Comparison of ENCODE assay signal across 3 cellular contexts in genomic region chr5:76801803-76802195, GRCh38.
TF ChIP-seq lines count a peak whose summit lies in the region.

No MANE protein-coding gene starts in this region.

TF ChIP-seq in SK-N-SH, 30 proteins besides CTCF, POLR2A, EP300 and RAD21:
- TF ChIP-seq TEAD4 (IDR thresholded peaks at IDR 0.05; ENCODE audit: borderline replicate concordance, insufficient read depth) (no peak), ZBTB33 (IDR thresholded peaks at IDR 0.05; ENCODE audit: borderline replicate concordance, low read depth) (no peak), ELF1 (IDR thresholded peaks at IDR 0.05) (no peak), MAX (IDR thresholded peaks at IDR 0.05; ENCODE audit: low read depth) (0 out of 2 replicates have a peak, but pooled peaks have one; percentile 5), USF2 (IDR thresholded peaks at IDR 0.05; ENCODE audit: borderline replicate concordance, low read depth, low read length) (no peak), SIN3A (IDR thresholded peaks at IDR 0.05; ENCODE audit: borderline replicate concordance, low read depth, low read length) (no peak), TCF12 (IDR thresholded peaks at IDR 0.05) (no peak; the same call in 1 of the 2 replicates)

TF ChIP-seq in SK-N-SH treated with all-trans-retinoic acid at 6 μM for 48 hours, 23 proteins besides CTCF, POLR2A, EP300 and RAD21:
- TF ChIP-seq BACH2 (CRISPR knock-in tag; IDR thresholded peaks at IDR 0.05; ENCODE audit: borderline replicate concordance) (no peak), TOX (CRISPR knock-in tag; IDR thresholded peaks at IDR 0.05; ENCODE audit: borderline replicate concordance) (no peak), RARB (CRISPR knock-in tag; IDR thresholded peaks at IDR 0.05) (no peak), CSDC2 (CRISPR knock-in tag; IDR thresholded peaks at IDR 0.05) (no peak), ZNF8 (CRISPR knock-in tag; IDR thresholded peaks at IDR 0.05) (no peak), ISL1 (CRISPR knock-in tag; IDR thresholded peaks at IDR 0.05) (no peak), POU6F1 (CRISPR knock-in tag; IDR thresholded peaks at IDR 0.05; ENCODE audit: borderline replicate concordance, low read depth) (no peak)
TF ChIP-seq in SK-N-SH treated with all-trans-retinoic acid at 6 μM for 48 hours: peak in this region for 0.

TF ChIP-seq in IMR-90, 13 proteins besides CTCF, POLR2A, EP300 and RAD21:
- no peak for TF ChIP-seq RCOR1 (IDR thresholded peaks at IDR 0.05; ENCODE audit: insufficient replicate concordance, low read length)
- TF ChIP-seq NFE2L2 (IDR thresholded peaks at IDR 0.05; ENCODE audit: low read depth, low read length), result no peak
- TF ChIP-seq SMC3 (IDR thresholded peaks at IDR 0.05; ENCODE audit: low read depth, low read length), result no peak
- TF ChIP-seq MXI1 (IDR thresholded peaks at IDR 0.05; ENCODE audit: borderline replicate concordance, low read depth, low read length), result no peak
- no peak for TF ChIP-seq CEBPB (IDR thresholded peaks at IDR 0.05; ENCODE audit: low read depth, low read length)
- no peak for TF ChIP-seq FOS (IDR thresholded peaks at IDR 0.05; ENCODE audit: low read depth, low read length)
- TF ChIP-seq BHLHE40 (IDR thresholded peaks at IDR 0.05; ENCODE audit: low read depth, low read length), result no peak
- no peak for TF ChIP-seq USF2 (IDR thresholded peaks at IDR 0.05; ENCODE audit: low read depth, low read length)
- TF ChIP-seq CHD1 (IDR thresholded peaks at IDR 0.05; ENCODE audit: low read depth, low read length), result no peak
- no peak for TF ChIP-seq RFX5 (IDR thresholded peaks at IDR 0.05; ENCODE audit: low read depth, low read length)
- TF ChIP-seq MAZ (IDR thresholded peaks at IDR 0.05; ENCODE audit: borderline replicate concordance, low read depth, low read length), result no peak
- TF ChIP-seq ELK1 (IDR thresholded peaks at IDR 0.05; ENCODE audit: borderline replicate concordance, low read depth, low read length), result no peak
- TF ChIP-seq MAFK (IDR thresholded peaks at IDR 0.05; ENCODE audit: low read depth, low read length), result no peak
